ENCODE assay signal across 8 cellular contexts in the genomic region with DNA sequence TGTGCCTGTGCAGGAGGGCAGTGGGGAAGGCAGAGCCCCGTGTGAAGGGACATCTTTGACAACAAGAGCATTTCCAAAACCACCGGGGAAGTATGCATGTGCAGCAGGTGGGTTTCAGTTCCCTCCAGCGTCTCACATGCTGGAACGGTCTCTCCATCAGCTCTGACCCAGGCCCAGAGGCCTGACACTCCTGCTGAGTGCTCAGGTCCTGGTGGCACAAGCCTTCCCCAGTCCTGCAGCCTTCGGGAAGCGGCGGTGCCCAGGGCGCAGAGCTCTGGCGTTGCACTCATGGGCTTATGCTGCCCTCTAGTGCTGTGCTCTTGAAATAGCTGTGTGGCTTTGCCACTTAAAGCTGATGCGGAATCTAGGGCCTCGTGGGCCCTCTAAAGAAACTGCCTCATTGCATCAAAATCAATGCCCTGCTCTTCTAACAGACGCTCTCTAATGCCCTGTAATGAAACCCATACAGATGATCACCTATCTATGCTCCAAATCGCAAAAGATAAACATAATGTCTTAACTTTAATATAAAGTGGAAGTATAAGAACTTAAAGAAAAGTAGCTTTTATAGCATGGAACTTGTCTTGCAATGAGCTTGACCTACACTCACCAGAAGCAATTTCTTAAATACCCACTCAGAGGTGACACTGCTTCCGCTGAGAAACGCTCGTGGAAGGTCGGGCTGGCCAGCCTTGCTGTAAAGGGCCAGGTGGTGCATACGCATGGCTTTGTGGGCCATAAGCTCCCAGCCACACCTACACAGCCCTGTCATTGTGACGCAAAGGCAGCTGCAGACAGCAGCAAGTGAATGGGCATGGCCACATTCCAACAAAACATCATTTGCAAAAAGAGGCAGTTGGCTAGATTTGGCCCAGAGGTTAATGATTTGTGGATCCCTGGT. TPM values are rescaled to one million over a fixed set of nuclear protein-coding genes. Genes with fewer than 3 reads are reported as not detected.
DNase-seq lines count a peak whose midpoint lies in the region; ATAC-seq and TF ChIP-seq lines count a peak whose summit lies in the region.

No MANE protein-coding gene starts in this region.

- no peak overlapping the region for H3K27ac ChIP-seq in VCaP

- ATAC-seq in GM18498 (IDR thresholded peaks at IDR 0.05; ENCODE audit: unreplicated experiment) (peak; percentile 56), HG02852 (IDR thresholded peaks at IDR 0.05; ENCODE audit: unreplicated experiment) (peak; percentile 69), left colon (peak; percentile 94)

- peak; percentile 82 for TF ChIP-seq CTCF in VCaP (conservative IDR thresholded peaks at IDR 0.05)

- DNase-seq in A172 (ENCODE audit: low spot score) (peak; percentile 42), NCI-H1694 treated with DMSO at 0.1 percent for 48 hours (lab: John Stamatoyannopoulos, UW) (peak; percentile 10), left colon (peak; percentile 47 to 65)
- peak; percentile 25 for DNase-seq in central memory CD4-positive, alpha-beta T cell
- DNase-seq in stimulated activated CD4-positive, alpha-beta T cell treated with anti-CD3 and anti-CD28 coated beads, Interleukin-2, amount 100 ng/mL, for 4 hours (ENCODE audit: low read depth): peak; percentile 7

- intact Hi-C loops in left colon (cut with DNase I, micrococcal nuclease): no loop called here

RNA-seq across cellular contexts. Expression of gene CLRN3, which starts 38.6 kb away (rescaled TPM):
- total RNA-seq in A172 (2014; rRNA removed; shearing (Covaris generic)): 0.31 TPM in 1 of 2 replicates, not detected in the other
- 100 to 1,000 TPM; 148 to 155 TPM for total RNA-seq in left colon

RNA-seq across cellular contexts. Expression of gene PTPRE, which starts 52.8 kb away (rescaled TPM):
- 3.8 and 4.7 TPM in 2 replicates for total RNA-seq in A172 (2014; rRNA removed; shearing (Covaris generic))
- total RNA-seq in left colon: 10 to 100 TPM; 26.9 to 36.1 TPM

Comparison
In these comparisons a context has a peak if more than half of its experiments do, and no peak if none do; other contexts are left out.
1. RNA of gene CLRN3, which starts 38.6 kb away (total RNA-seq): 148 to 155 TPM in left colon; 0.31 TPM in A172; every median in the first group is over 100 times any median in the second.
2. Peak in every context shown above with its lines, with median percentiles within 50 percentile points of each other: DNase-seq and ATAC-seq.